Comparison of ENCODE assay signal across 9 cellular contexts in the genomic region with DNA sequence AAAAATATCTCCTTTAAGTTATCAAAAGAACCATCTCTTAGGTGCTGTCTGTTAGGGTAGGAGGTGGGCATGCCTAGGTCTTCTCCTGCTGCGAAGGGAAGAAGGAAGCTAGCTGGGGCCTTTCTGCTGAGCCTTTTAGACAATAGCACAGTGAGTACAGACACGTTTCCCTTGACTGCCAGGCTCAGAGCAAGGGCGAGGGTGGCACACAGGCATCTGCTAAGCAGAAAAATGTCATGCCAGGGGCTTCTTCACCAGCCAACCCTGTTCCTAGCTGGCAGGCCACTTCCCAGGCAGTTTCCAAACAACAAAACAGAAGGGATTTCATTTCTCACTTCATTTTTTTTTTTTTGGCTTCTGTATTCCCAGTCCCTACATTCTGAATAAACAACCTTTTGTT.
DNase-seq lines count a peak whose midpoint lies in the region; ATAC-seq, FAIRE-seq and TF ChIP-seq lines count a peak whose summit lies in the region.
"Had no signal": no experiment of that assay in that cellular context is flagged by ENCODE, and none has a peak within 500 bp of the region (broad histone marks: within the 10 kb centered on the region; RNA-seq: fewer than 3 reads in every experiment).

No MANE protein-coding gene starts in this region.

- no peak for FAIRE-seq in H1 (lab: Jason Lieb, UNC)

- CTCF ChIA-PET in activated CD4-positive, alpha-beta T cell treated with anti-CD3 and anti-CD28 coated beads, Interleukin-2, amount 10 ng/mL, durations not matched to agents 7 days and 5 days (lab: Charles Lee), result interaction anchor here (0.8 to 1.5 kb wide), 2 partner anchors 8 to 434 kb away, joined by 3 to 4 read pairs; no protein-coding TSS in a partner anchor
- CTCF ChIA-PET in H1 (lab: Charles Lee; ENCODE audit: partially characterized antibody), result interaction anchor here (0.7 to 2.1 kb wide), 11 partner anchors 8 to 682 kb away, joined by 3 to 6 read pairs (median 3); no protein-coding TSS in a partner anchor

- peaks cover 0 to 3% (median 0%) of the 10 kb centered on the region in 4 experiments; a peak in 2 of 7 replicates for H3K27me3 ChIP-seq in H1 (replicated peaks in 1 of 4; ENCODE audit: control insufficient read depth in 3 of 4, extremely low read depth in 1 of 4, insufficient read depth in 3 of 4, low read length in 3 of 4)

- H4K91ac ChIP-seq in H1 (replicated peaks; ENCODE audit: insufficient read length, low read length), result no peak overlapping the region

- peaks cover 4% of the 10 kb centered on the region; the same call in 1 of the 2 replicates for H3K23me2 ChIP-seq in H1 (ENCODE audit: low read depth, low read length)

- H3K79me1 ChIP-seq in H1 (ENCODE audit: low read depth, low read length), result no peaks in the 10 kb centered on the region

- H3K4me1 ChIP-seq in H1 (replicated peaks in 1 of 4; ENCODE audit: control insufficient read depth in 3 of 4, insufficient read depth in 4 of 4, low read length in 3 of 4), result peaks cover 0 to 11% (median 2%) of the 10 kb centered on the region in 4 experiments; a peak in 4 of 7 replicates

- no peak for DNase-seq in activated CD4-positive, alpha-beta T cell treated with anti-CD3 and anti-CD28 coated beads, Interleukin-2, amount 10 ng/mL, durations not matched to agents 7 days and 5 days
- no peak for DNase-seq in activated CD4-positive, alpha-beta T cell treated with anti-CD3 and anti-CD28 coated beads for 4 hours
- DNase-seq in H1 (ENCODE audit: low read depth in 1 of 2, low spot score in 2 of 2) (no peak), naive B cell (no peak), type B pancreatic cell (ENCODE audit: extremely low spot score, unreplicated experiment) (no peak), putamen (ENCODE audit: low spot score) (no peak), HPDE6-E6E7 (ENCODE audit: extremely low spot score) (no peak)
- DNase-seq: NCI-H2029 had no signal

- peaks cover 2% of the 10 kb centered on the region for H3K27me3 Mint-ChIP-seq in activated CD4-positive, alpha-beta T cell treated with anti-CD3 and anti-CD28 coated beads, Interleukin-2, amount 10 ng/mL, durations not matched to agents 7 days and 5 days
- H3K27me3 Mint-ChIP-seq in naive B cell, result peaks cover 0 to 8% (median 0%) of the 10 kb centered on the region in 3 donors
- H3K27me3 Mint-ChIP-seq in type B pancreatic cell, result no peaks in the 10 kb centered on the region

- H3K9me3 Mint-ChIP-seq in activated CD4-positive, alpha-beta T cell treated with anti-CD3 and anti-CD28 coated beads, Interleukin-2, amount 10 ng/mL, durations not matched to agents 7 days and 5 days, result peaks cover 2% of the 10 kb centered on the region
- H3K9me3 Mint-ChIP-seq in naive B cell, result no peaks in the 10 kb centered on the region
- no peaks in the 10 kb centered on the region for H3K9me3 Mint-ChIP-seq in type B pancreatic cell

- H3K9me3 ChIP-seq in H1 (ENCODE audit: insufficient read depth in 2 of 2, low read depth in 1 of 2, low read length in 1 of 2), result no peaks in the 10 kb centered on the region

- TF ChIP-seq EP300 in H1 (IDR thresholded peaks at IDR 0.05; ENCODE audit: borderline replicate concordance in 1 of 2, low read depth in 2 of 2, low read length in 2 of 2), result no peak

- TF ChIP-seq POLR2A in H1 (IDR thresholded peaks at IDR 0.05; ENCODE audit: control extremely low read depth in 1 of 2, low read depth in 2 of 2, low read length in 2 of 2), result no peak

- H2BK20ac ChIP-seq in H1 (ENCODE audit: low read length), result no peak overlapping the region

- no peak overlapping the region for H2AFZ ChIP-seq in H1 (ENCODE audit: low read length)

- H3K36me3 ChIP-seq in H1 (ENCODE audit: control insufficient read depth in 2 of 4, insufficient read depth in 4 of 4, low read length in 3 of 4), result no peaks in the 10 kb centered on the region

- TF ChIP-seq CTCF in H1 (IDR thresholded peaks at IDR 0.05; ENCODE audit: control extremely low read depth in 1 of 3, insufficient read depth in 1 of 3, low read depth in 1 of 3, low read length in 3 of 3) (no peak), type B pancreatic cell (conservative IDR thresholded peaks at IDR 0.05) (no peak)

- H2BK5ac ChIP-seq in H1 (ENCODE audit: low read depth, low read length), result no peak overlapping the region

- no peak overlapping the region for H3K4me3 Mint-ChIP-seq in activated CD4-positive, alpha-beta T cell treated with anti-CD3 and anti-CD28 coated beads, Interleukin-2, amount 10 ng/mL, durations not matched to agents 7 days and 5 days
- H3K4me3 Mint-ChIP-seq in naive B cell, result peak overlapping the region; percentile 2 to 93 (median 82)
- H3K4me3 Mint-ChIP-seq in type B pancreatic cell, result peak overlapping the region; percentile 38

- H3K4me3 ChIP-seq in H1 (ENCODE audit: extremely low read depth in 1 of 4, insufficient read depth in 2 of 4, low read depth in 3 of 4, low read length in 4 of 4), result no peak overlapping the region

- no peaks in the 10 kb centered on the region for H4K20me1 ChIP-seq in H1 (replicated peaks in 1 of 2; ENCODE audit: control insufficient read depth in 1 of 2, insufficient read depth in 2 of 2, low read length in 2 of 2)

- no peak overlapping the region for H3K23ac ChIP-seq in H1 (ENCODE audit: insufficient read length)

- no peak for TF ChIP-seq RAD21 in H1 (IDR thresholded peaks at IDR 0.05 in 1 of 2, conservative IDR thresholded peaks at IDR 0.05 in 1 of 2; ENCODE audit: low read depth in 2 of 2, low read length in 2 of 2)

- no peaks in the 10 kb centered on the region for H3K36me3 Mint-ChIP-seq in activated CD4-positive, alpha-beta T cell treated with anti-CD3 and anti-CD28 coated beads, Interleukin-2, amount 10 ng/mL, durations not matched to agents 7 days and 5 days (ENCODE audit: low read depth)
- H3K36me3 Mint-ChIP-seq in naive B cell, result no peaks in the 10 kb centered on the region
- no peaks in the 10 kb centered on the region for H3K36me3 Mint-ChIP-seq in type B pancreatic cell

- no peak overlapping the region for H3K9ac ChIP-seq in H1 (replicated peaks in 1 of 4; ENCODE audit: extremely low read depth in 1 of 4, low read depth in 3 of 4, low read length in 3 of 4)

- no peak overlapping the region for H3K4me2 ChIP-seq in H1 (ENCODE audit: insufficient read depth in 1 of 2, low read depth in 2 of 2, low read length in 2 of 2)

- H2AK5ac ChIP-seq in H1 (ENCODE audit: low read depth, low read length), result no peak overlapping the region

- peaks cover 33% of the 10 kb centered on the region for H3K4me1 Mint-ChIP-seq in activated CD4-positive, alpha-beta T cell treated with anti-CD3 and anti-CD28 coated beads, Interleukin-2, amount 10 ng/mL, durations not matched to agents 7 days and 5 days
- H3K4me1 Mint-ChIP-seq in naive B cell, result peaks cover 15 to 33% (median 31%) of the 10 kb centered on the region in 3 donors
- peaks cover 47% of the 10 kb centered on the region for H3K4me1 Mint-ChIP-seq in type B pancreatic cell (ENCODE audit: unreplicated experiment)

- WGBS in H1 (ENCODE audit: extremely low coverage in 1 of 2, insufficient coverage in 1 of 2, insufficient read length in 1 of 2, insufficient replicate concordance in 2 of 2, low coverage in 1 of 2, low lambda C conversion rate in 2 of 2, missing lambda C conversion rate in 1 of 2), 2 experiments, result 89% methylated on average over 3 of the region's 3 CpGs; no CpG with 5 or more reads in 1 of the 2 experiments

- H2BK15ac ChIP-seq in H1 (ENCODE audit: low read length), result no peak overlapping the region

- no peak overlapping the region for H2BK120ac ChIP-seq in H1 (replicated peaks; ENCODE audit: low read depth, low read length)

- no peak overlapping the region for H2BK12ac ChIP-seq in H1 (ENCODE audit: low read depth, low read length)

- H3K27ac Mint-ChIP-seq in activated CD4-positive, alpha-beta T cell treated with anti-CD3 and anti-CD28 coated beads, Interleukin-2, amount 10 ng/mL, durations not matched to agents 7 days and 5 days, result peak overlapping the region; percentile 32
- H3K27ac Mint-ChIP-seq in naive B cell, result peak overlapping the region in 3 of 6 donors; percentile 72 to 82 (median 75)
- H3K27ac Mint-ChIP-seq in type B pancreatic cell, result peak overlapping the region; percentile 87

- H4K5ac ChIP-seq in H1 (ENCODE audit: insufficient read length, low read depth, low read length), result no peak overlapping the region

- ATAC-seq in naive B cell (ENCODE audit: low read depth in 2 of 2) (no peak), GM21367 (IDR thresholded peaks at IDR 0.05; ENCODE audit: unreplicated experiment) (no peak)

- H3K79me2 ChIP-seq in H1 (ENCODE audit: control insufficient read depth in 1 of 2, insufficient read depth in 2 of 2, low read length in 2 of 2), result no peaks in the 10 kb centered on the region

- H3K4ac ChIP-seq in H1 (replicated peaks; ENCODE audit: insufficient read length, low read depth, low read length), result no peak overlapping the region

- H4K8ac ChIP-seq in H1 (ENCODE audit: extremely low read depth, insufficient read depth, low read length), result peak overlapping the region; percentile 69; the same call in 1 of the 2 replicates

- H3K27ac ChIP-seq in H1 (ENCODE audit: low read depth, low read length), result no peak overlapping the region

- H3K56ac ChIP-seq in H1 (replicated peaks; ENCODE audit: insufficient read length, low read depth, low read length), result no peak overlapping the region

- H3K14ac ChIP-seq in H1 (ENCODE audit: insufficient read length), result no peak overlapping the region

- no peak overlapping the region for H3K18ac ChIP-seq in H1 (ENCODE audit: extremely low read depth, low read length)

- POLR2A ChIA-PET in activated CD4-positive, alpha-beta T cell treated with anti-CD3 and anti-CD28 coated beads, Interleukin-2, amount 10 ng/mL, durations not matched to agents 7 days and 5 days (lab: Charles Lee), result no interaction called here
- POLR2A ChIA-PET in H1 (lab: Charles Lee; ENCODE audit: partially characterized antibody), result no interaction called here

TF ChIP-seq in H1, 55 proteins besides CTCF, POLR2A, EP300 and RAD21 (continues in another document):
- TF ChIP-seq SUZ12 (IDR thresholded peaks at IDR 0.05; ENCODE audit: low read length) (no peak), SIN3A (conservative IDR thresholded peaks at IDR 0.05 in 1 of 2, IDR thresholded peaks at IDR 0.05 in 1 of 2; ENCODE audit: low read depth in 1 of 2, low read length in 2 of 2) (no peak), CTBP2 (IDR thresholded peaks at IDR 0.05; ENCODE audit: borderline replicate concordance, insufficient read depth, insufficient read length, low read length) (no peak), CBX5 (IDR thresholded peaks at IDR 0.05; ENCODE audit: low read depth, low read length) (no peak), KDM5A (IDR thresholded peaks at IDR 0.05; ENCODE audit: low read length) (no peak), ASH2L (IDR thresholded peaks at IDR 0.05; ENCODE audit: low read length) (no peak)
